In the genomic region with DNA sequence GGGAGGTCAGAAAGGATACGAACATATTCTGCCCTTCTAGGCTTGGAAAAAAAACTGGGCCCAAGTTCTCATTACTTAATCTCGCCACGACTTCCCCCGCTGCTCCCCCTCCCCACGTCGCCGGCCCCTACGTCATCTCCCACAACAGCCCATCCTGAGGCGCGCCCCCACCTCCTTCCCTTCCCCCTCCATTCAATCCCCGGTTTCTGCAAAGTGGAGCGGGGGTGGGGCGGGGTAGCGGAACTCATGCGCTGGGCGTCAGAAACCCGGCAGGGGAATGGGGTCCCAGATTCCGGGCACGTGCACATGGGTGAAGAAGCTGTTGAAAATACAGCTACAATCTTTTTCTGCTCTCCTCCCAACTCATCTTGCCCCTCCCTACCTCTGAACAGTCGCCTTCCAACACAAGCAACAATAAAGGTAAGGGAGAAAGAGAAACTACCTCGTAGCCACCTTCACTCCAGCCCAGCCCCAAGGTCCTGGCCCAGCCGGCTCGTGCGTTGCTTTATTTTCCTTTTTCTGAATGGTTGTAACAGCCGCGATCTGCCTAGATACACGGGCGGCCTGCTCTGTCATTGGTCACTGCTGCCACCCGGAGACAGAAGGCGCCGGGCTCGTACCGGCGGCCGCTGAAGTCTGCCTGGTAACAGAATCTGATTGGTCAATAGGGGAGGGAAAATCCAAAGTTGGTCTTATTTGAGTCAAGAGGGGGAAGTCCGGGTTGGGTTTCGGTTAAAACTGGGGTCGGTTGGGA, we compare ENCODE assay signal across 1 cellular context.
TF ChIP-seq lines count a peak whose summit lies in the region.

A gene (minus strand): TSS at position 484 of the 754 bp plus-strand sequence. CDS start 932 bp downstream, outside the sequence.

TF ChIP-seq in HepG2, 621 proteins besides CTCF, POLR2A, EP300 and RAD21 (continued from another document and continues in another):
- TF ChIP-seq, protein P1, sequence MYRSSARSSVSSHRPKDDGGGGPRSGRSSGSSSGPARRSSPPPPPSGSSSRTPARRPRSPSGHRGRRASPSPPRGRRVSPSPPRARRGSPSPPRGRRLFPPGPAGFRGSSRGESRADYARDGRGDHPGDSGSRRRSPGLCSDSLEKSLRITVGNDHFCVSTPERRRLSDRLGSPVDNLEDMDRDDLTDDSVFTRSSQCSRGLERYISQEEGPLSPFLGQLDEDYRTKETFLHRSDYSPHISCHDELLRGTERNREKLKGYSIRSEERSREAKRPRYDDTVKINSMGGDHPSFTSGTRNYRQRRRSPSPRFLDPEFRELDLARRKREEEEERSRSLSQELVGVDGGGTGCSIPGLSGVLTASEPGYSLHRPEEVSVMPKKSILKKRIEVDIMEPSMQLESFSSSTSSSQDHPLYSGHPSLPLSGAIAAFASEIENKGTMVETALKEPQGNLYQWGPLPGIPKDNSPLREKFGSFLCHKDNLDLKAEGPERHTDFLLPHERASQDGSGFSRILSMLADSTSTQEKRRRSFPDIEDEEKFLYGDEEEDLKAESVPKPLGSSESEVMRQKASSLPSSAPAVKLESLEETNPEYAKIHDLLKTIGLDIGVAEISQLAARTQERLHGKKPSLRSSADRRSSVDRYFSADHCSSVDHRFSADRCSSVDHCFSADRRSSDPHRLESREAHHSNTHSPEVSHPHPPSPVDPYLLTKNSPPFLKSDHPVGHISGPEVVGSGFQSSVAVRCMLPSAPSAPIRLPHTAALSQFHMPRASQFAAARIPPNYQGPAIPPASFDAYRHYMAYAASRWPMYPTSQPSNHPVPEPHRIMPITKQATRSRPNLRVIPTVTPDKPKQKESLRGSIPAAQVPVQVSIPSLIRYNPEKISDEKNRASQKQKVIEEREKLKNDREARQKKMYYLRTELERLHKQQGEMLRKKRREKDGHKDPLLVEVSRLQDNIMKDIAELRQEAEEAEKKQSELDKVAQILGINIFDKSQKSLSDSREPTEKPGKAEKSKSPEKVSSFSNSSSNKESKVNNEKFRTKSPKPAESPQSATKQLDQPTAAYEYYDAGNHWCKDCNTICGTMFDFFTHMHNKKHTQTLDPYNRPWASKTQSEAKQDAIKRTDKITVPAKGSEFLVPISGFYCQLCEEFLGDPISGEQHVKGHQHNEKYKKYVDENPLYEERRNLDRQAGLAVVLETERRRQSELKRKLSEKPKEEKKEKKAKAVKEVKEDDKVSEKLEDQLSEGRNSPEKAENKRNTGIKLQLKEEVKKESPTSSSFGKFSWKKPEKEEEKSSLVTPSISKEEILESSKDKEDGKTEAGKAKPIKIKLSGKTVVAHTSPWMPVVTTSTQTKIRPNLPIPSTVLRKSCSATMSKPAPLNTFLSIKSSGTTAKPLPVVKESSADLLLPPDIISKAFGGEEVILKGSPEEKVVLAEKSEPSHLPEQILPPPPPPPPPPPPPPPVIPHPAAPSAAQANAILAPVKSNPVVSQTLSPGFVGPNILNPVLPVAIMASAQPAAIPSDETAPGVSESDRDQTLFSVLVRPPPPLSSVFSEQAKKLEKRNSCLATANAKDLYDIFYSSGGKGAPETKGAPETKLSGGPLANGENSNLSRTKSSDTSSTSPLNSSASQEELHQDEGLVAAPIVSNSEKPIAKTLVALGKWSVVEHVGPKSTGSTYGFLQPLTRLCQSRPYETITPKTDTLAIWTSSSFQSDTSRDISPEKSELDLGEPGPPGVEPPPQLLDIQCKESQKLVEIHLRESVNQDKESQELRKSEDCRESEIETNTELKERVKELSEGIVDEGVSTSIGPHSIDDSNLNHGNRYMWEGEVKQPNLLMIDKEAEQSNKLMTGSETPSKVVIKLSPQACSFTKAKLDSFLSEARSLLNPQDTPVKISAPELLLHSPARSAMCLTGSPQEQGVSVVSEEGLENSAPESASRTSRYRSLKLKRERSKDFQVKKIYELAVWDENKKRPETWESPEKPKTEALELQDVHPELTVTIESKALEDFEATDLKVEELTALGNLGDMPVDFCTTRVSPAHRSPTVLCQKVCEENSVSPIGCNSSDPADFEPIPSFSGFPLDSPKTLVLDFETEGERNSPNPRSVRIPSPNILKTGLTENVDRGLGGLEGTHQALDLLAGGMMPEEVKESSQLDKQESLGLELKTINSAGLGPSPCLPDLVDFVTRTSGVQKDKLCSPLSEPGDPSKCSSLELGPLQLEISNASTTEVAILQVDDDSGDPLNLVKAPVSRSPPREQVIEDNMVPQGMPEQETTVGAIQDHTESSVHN (CRISPR knock-in tag; IDR thresholded peaks at IDR 0.05), result no peak
- no peak for TF ChIP-seq GABPA (IDR thresholded peaks at IDR 0.05; ENCODE audit: low read depth, low read length)
- 0 out of 2 replicates have a peak, but pooled peaks have one; percentile 9 for TF ChIP-seq GABPA (CRISPR knock-in tag; IDR thresholded peaks at IDR 0.05; ENCODE audit: low read depth)
- TF ChIP-seq SOX5 (CRISPR knock-in tag; IDR thresholded peaks at IDR 0.05; ENCODE audit: borderline replicate concordance), result no peak
- peak; percentile 78 for TF ChIP-seq SAP130 (CRISPR knock-in tag; IDR thresholded peaks at IDR 0.05; ENCODE audit: low read depth)
- peak; percentile 59 for TF ChIP-seq CREM (IDR thresholded peaks at IDR 0.05)
- no peak for TF ChIP-seq CREM (CRISPR knock-in tag; IDR thresholded peaks at IDR 0.05)
- no peak for TF ChIP-seq ZBTB1 (CRISPR knock-in tag; IDR thresholded peaks at IDR 0.05; ENCODE audit: borderline replicate concordance)
- TF ChIP-seq HNRNPL (IDR thresholded peaks at IDR 0.05; ENCODE audit: low read depth, low read length), result peak; percentile 95
- no peak for TF ChIP-seq ZNF615 (CRISPR knock-in tag; IDR thresholded peaks at IDR 0.05; ENCODE audit: borderline replicate concordance)
- peak; percentile 62 for TF ChIP-seq SALL1 (CRISPR knock-in tag; IDR thresholded peaks at IDR 0.05)
- peak; percentile 75 for TF ChIP-seq HNRNPH1 (optimal IDR thresholded peaks at IDR 0.05; ENCODE audit: low read depth, low read length)
- TF ChIP-seq XRCC5 (optimal IDR thresholded peaks at IDR 0.05; ENCODE audit: low read length), result peak; percentile 16
- 0 out of 2 replicates have a peak, but pooled peaks have one; percentile 41 for TF ChIP-seq ZNF563 (CRISPR knock-in tag; IDR thresholded peaks at IDR 0.05)
- TF ChIP-seq ZNF138 (CRISPR knock-in tag; IDR thresholded peaks at IDR 0.05; ENCODE audit: low read depth), result 0 out of 2 replicates have a peak, but pooled peaks have one; percentile 35
- TF ChIP-seq MED1 (CRISPR knock-in tag; IDR thresholded peaks at IDR 0.05), result no peak
- TF ChIP-seq, protein P2, sequence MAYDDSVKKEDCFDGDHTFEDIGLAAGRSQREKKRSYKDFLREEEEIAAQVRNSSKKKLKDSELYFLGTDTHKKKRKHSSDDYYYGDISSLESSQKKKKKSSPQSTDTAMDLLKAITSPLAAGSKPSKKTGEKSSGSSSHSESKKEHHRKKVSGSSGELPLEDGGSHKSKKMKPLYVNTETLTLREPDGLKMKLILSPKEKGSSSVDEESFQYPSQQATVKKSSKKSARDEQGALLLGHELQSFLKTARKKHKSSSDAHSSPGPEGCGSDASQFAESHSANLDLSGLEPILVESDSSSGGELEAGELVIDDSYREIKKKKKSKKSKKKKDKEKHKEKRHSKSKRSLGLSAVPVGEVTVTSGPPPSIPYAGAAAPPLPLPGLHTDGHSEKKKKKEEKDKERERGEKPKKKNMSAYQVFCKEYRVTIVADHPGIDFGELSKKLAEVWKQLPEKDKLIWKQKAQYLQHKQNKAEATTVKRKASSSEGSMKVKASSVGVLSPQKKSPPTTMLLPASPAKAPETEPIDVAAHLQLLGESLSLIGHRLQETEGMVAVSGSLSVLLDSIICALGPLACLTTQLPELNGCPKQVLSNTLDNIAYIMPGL (CRISPR knock-in tag; IDR thresholded peaks at IDR 0.05; ENCODE audit: borderline replicate concordance in 1 of 2, low read depth in 1 of 2), result peak in 1 of 2 experiments; percentile 57; a peak in 1 of 4 replicates
- 0 out of 2 replicates have a peak, but pooled peaks have one; percentile 38 for TF ChIP-seq JUNB (CRISPR knock-in tag; IDR thresholded peaks at IDR 0.05; ENCODE audit: borderline replicate concordance)
- peak; percentile 33; the same call in 1 of the 2 replicates for TF ChIP-seq SP4 (CRISPR knock-in tag; IDR thresholded peaks at IDR 0.05)
- TF ChIP-seq, protein P3, sequence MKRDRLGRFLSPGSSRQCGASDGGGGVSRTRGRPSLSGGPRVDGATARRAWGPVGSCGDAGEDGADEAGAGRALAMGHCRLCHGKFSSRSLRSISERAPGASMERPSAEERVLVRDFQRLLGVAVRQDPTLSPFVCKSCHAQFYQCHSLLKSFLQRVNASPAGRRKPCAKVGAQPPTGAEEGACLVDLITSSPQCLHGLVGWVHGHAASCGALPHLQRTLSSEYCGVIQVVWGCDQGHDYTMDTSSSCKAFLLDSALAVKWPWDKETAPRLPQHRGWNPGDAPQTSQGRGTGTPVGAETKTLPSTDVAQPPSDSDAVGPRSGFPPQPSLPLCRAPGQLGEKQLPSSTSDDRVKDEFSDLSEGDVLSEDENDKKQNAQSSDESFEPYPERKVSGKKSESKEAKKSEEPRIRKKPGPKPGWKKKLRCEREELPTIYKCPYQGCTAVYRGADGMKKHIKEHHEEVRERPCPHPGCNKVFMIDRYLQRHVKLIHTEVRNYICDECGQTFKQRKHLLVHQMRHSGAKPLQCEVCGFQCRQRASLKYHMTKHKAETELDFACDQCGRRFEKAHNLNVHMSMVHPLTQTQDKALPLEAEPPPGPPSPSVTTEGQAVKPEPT (CRISPR knock-in tag; IDR thresholded peaks at IDR 0.05; ENCODE audit: low read depth), result peak; percentile 79; the same call in 1 of the 2 replicates
- TF ChIP-seq FOXO1 (CRISPR knock-in tag; IDR thresholded peaks at IDR 0.05), result no peak
- TF ChIP-seq, protein P4, sequence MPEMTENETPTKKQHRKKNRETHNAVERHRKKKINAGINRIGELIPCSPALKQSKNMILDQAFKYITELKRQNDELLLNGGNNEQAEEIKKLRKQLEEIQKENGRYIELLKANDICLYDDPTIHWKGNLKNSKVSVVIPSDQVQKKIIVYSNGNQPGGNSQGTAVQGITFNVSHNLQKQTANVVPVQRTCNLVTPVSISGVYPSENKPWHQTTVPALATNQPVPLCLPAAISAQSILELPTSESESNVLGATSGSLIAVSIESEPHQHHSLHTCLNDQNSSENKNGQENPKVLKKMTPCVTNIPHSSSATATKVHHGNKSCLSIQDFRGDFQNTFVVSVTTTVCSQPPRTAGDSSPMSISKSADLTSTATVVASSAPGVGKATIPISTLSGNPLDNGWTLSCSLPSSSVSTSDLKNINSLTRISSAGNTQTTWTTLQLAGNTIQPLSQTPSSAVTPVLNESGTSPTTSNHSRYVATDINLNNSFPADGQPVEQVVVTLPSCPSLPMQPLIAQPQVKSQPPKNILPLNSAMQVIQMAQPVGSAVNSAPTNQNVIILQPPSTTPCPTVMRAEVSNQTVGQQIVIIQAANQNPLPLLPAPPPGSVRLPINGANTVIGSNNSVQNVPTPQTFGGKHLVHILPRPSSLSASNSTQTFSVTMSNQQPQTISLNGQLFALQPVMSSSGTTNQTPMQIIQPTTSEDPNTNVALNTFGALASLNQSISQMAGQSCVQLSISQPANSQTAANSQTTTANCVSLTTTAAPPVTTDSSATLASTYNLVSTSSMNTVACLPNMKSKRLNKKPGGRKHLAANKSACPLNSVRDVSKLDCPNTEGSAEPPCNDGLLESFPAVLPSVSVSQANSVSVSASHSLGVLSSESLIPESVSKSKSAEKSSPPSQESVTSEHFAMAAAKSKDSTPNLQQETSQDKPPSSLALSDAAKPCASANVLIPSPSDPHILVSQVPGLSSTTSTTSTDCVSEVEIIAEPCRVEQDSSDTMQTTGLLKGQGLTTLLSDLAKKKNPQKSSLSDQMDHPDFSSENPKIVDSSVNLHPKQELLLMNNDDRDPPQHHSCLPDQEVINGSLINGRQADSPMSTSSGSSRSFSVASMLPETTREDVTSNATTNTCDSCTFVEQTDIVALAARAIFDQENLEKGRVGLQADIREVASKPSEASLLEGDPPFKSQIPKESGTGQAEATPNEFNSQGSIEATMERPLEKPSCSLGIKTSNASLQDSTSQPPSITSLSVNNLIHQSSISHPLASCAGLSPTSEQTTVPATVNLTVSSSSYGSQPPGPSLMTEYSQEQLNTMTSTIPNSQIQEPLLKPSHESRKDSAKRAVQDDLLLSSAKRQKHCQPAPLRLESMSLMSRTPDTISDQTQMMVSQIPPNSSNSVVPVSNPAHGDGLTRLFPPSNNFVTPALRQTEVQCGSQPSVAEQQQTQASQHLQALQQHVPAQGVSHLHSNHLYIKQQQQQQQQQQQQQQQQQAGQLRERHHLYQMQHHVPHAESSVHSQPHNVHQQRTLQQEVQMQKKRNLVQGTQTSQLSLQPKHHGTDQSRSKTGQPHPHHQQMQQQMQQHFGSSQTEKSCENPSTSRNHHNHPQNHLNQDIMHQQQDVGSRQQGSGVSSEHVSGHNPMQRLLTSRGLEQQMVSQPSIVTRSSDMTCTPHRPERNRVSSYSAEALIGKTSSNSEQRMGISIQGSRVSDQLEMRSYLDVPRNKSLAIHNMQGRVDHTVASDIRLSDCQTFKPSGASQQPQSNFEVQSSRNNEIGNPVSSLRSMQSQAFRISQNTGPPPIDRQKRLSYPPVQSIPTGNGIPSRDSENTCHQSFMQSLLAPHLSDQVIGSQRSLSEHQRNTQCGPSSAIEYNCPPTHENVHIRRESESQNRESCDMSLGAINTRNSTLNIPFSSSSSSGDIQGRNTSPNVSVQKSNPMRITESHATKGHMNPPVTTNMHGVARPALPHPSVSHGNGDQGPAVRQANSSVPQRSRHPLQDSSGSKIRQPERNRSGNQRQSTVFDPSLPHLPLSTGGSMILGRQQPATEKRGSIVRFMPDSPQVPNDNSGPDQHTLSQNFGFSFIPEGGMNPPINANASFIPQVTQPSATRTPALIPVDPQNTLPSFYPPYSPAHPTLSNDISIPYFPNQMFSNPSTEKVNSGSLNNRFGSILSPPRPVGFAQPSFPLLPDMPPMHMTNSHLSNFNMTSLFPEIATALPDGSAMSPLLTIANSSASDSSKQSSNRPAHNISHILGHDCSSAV (CRISPR knock-in tag; IDR thresholded peaks at IDR 0.05; ENCODE audit: borderline replicate concordance), result no peak
- TF ChIP-seq CEBPB (IDR thresholded peaks at IDR 0.05; ENCODE audit: borderline replicate concordance, low read depth, low read length), result peak; percentile 23; the same call in 1 of the 2 replicates
- peak; percentile 49 for TF ChIP-seq RBFOX2 (IDR thresholded peaks at IDR 0.05; ENCODE audit: low read depth, low read length)
- TF ChIP-seq KDM5A (IDR thresholded peaks at IDR 0.05; ENCODE audit: borderline replicate concordance, low read length), result 0 out of 2 replicates have a peak, but pooled peaks have one; percentile 42
- TF ChIP-seq ZNF292 (CRISPR knock-in tag; IDR thresholded peaks at IDR 0.05; ENCODE audit: borderline replicate concordance, low read depth), result no peak
- peak; percentile 86; the same call in 1 of the 2 replicates for TF ChIP-seq ZNF747 (CRISPR knock-in tag; IDR thresholded peaks at IDR 0.05; ENCODE audit: borderline replicate concordance)
- TF ChIP-seq ZNF772 (CRISPR knock-in tag; IDR thresholded peaks at IDR 0.05), result 0 out of 2 replicates have a peak, but pooled peaks have one; percentile 36
- peak; percentile 72 for TF ChIP-seq POLR2G (IDR thresholded peaks at IDR 0.05; ENCODE audit: low read depth, low read length)
- no peak; the same call in 1 of the 2 replicates for TF ChIP-seq MAZ (IDR thresholded peaks at IDR 0.05; ENCODE audit: borderline replicate concordance, low read depth, low read length)
- peak; percentile 61 for TF ChIP-seq MAZ (CRISPR knock-in tag; IDR thresholded peaks at IDR 0.05; ENCODE audit: low read depth)
- peak; percentile 37; the same call in 1 of the 2 replicates for TF ChIP-seq GABPB1 (CRISPR knock-in tag; IDR thresholded peaks at IDR 0.05)
- peak; percentile 73; the same call in 1 of the 2 replicates for TF ChIP-seq ZSCAN31 (CRISPR knock-in tag; IDR thresholded peaks at IDR 0.05; ENCODE audit: low read depth)
- TF ChIP-seq ZNF225 (CRISPR knock-in tag; IDR thresholded peaks at IDR 0.05), result no peak
- peak; percentile 32; the same call in 1 of the 2 replicates for TF ChIP-seq PHF21A (CRISPR knock-in tag; IDR thresholded peaks at IDR 0.05)
